In the genomic region with DNA sequence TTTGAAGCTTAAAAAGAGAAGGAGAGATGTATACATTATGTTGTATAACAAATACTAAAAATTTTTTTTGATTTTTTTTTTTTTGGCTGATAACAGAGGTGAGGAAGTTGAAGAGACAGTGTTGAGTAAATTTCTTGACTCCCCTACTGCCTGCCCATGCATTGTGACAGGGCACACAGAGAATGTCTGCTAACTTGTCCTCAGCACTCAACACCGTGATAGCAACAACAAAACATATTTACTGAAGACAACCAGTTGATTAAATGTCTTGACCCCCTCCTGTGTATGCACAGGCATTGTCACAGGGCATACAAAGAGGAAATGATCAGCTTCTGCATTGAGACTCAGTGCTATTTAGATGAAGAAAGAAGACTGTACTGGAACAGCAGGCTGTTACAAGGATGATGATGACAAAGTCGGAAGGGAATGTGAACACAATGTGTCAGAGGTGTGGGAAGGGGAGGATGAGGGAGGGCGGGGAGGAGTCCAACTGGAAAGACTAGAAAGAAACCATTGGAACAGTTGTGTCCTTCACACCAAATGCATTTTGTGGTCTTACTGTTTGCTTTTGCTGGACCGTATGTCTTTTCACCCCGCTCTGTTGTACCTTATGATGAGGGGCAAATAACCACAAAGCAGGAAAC, we compare ENCODE assay signal across 10 cellular contexts.
DNase-seq lines count a peak whose midpoint lies in the region; ATAC-seq and TF ChIP-seq lines count a peak whose summit lies in the region.
"Had no signal": no experiment of that assay in that cellular context is flagged by ENCODE, and none has a peak within 500 bp of the region (broad histone marks: within the 10 kb centered on the region; RNA-seq: fewer than 3 reads in every experiment).

No MANE protein-coding gene starts in this region.

- ATAC-seq in HG03025 (IDR thresholded peaks at IDR 0.05; ENCODE audit: low FRiP score, unreplicated experiment) (no peak), HG02938 (IDR thresholded peaks at IDR 0.05; ENCODE audit: unreplicated experiment) (no peak)
- ATAC-seq: activated CD4-positive, CD25-positive, alpha-beta regulatory T cell treated with anti-CD3 and anti-CD28 coated beads, Interleukin-2, amount 50 U/mL, for 24 hours; naive thymus-derived CD4-positive, alpha-beta T cell had no signal

- in situ Hi-C loops in KBM-7 (cut with MboI; ENCODE audit: low pct_unique_long_range_greater_than_20kb, low sequenced_read_pairs): no loop called here

- peaks cover 0 to 5% (median 0%) of the 10 kb centered on the region in 4 donors for H3K9me3 ChIP-seq in sigmoid colon

- TF ChIP-seq EP300 in sigmoid colon (IDR thresholded peaks at IDR 0.05): no peak

- TF ChIP-seq POLR2A in sigmoid colon (IDR thresholded peaks at IDR 0.05): no peak

- no peaks in the 10 kb centered on the region for H3K27me3 ChIP-seq in sigmoid colon

- H3K36me3 ChIP-seq in sigmoid colon: no peaks in the 10 kb centered on the region

- no peak overlapping the region for H3K27ac ChIP-seq in sigmoid colon

- TF ChIP-seq CTCF in cardiac fibroblast (IDR thresholded peaks at IDR 0.05; ENCODE audit: low read depth, low read length) (no peak), sigmoid colon (IDR thresholded peaks at IDR 0.05) (no peak)

- peak overlapping the region in 1 of 2 donors; percentile 16 for H3K4me3 ChIP-seq in cardiac fibroblast (replicated peaks in 1 of 2; ENCODE audit: low read depth in 2 of 2, low read length in 2 of 2)
- no peak overlapping the region for H3K4me3 ChIP-seq in sigmoid colon

- H3K4me1 ChIP-seq in sigmoid colon: no peaks in the 10 kb centered on the region

- 78 to 81% methylated on average over 5 of the region's 5 CpGs for WGBS in sigmoid colon, 2 donors

- peak; percentile 86 for DNase-seq in AG20443 (ENCODE audit: low spot score)
- DNase-seq in KBM-7: peak; percentile 23
- DNase-seq in cardiac fibroblast (ENCODE audit: low read depth in 2 of 2): peak; percentile 82 to 97
- DNase-seq in kidney tubule cell (ENCODE audit: low spot score): peak; percentile 95
- no peak for DNase-seq in NCI-H1105 treated with DMSO at 0.1 percent for 48 hours (lab: John Stamatoyannopoulos, UW)
- no peak for DNase-seq in sigmoid colon
- DNase-seq: naive thymus-derived CD4-positive, alpha-beta T cell had no signal

- intact Hi-C loops in sigmoid colon (cut with DNase I): no loop called here

Comparison
In these comparisons a context has a peak if more than half of its experiments do, and no peak if none do; other contexts are left out.
1. DNase-seq: peak in AG20443 (single experiment), KBM-7 (single experiment), cardiac fibroblast (2 of 2) and kidney tubule cell (single experiment); none in NCI-H1105 treated with DMSO at 0.1 percent for 48 hours (single experiment) and sigmoid colon (single experiment).